7 cellular contexts compared by ENCODE assay signal in genomic region chr1:8026153-8026975, GRCh38. TPM values are rescaled to one million over a fixed set of nuclear protein-coding genes. Genes with fewer than 3 reads are reported as not detected.
DNase-seq lines count a peak whose midpoint lies in the region; ATAC-seq and FAIRE-seq lines count a peak whose summit lies in the region.

TSS of gene ERRFI1 (minus strand) at chr1:8026309. CDS start at chr1:8015619, 10,690 bp downstream.

- ATAC-seq in HG03025 (IDR thresholded peaks at IDR 0.05; ENCODE audit: low FRiP score, unreplicated experiment) = peak; percentile 69

- peaks cover 10% of the 10 kb centered on the region for H3K4me1 Mint-ChIP-seq in activated CD4-positive, alpha-beta T cell treated with anti-CD3 and anti-CD28 coated beads, Interleukin-2, amount 10 ng/mL, durations not matched to agents 24 days and 14 days

- peak; percentile 67 for FAIRE-seq in GM18507 (lab: Jason Lieb, UNC)

- H3K36me3 Mint-ChIP-seq in activated CD4-positive, alpha-beta T cell treated with anti-CD3 and anti-CD28 coated beads, Interleukin-2, amount 10 ng/mL, durations not matched to agents 24 days and 14 days (ENCODE audit: low read depth) = no peaks in the 10 kb centered on the region

- H3K27ac ChIP-seq in cingulate gyrus (ENCODE audit: low read depth, low read length) = peak within 1 kb of the TSS; percentile 93

- H3K9me3 Mint-ChIP-seq in activated CD4-positive, alpha-beta T cell treated with anti-CD3 and anti-CD28 coated beads, Interleukin-2, amount 10 ng/mL, durations not matched to agents 24 days and 14 days = no peaks in the 10 kb centered on the region

- peak within 1 kb of the TSS; percentile 76 for H3K27ac Mint-ChIP-seq in activated CD4-positive, alpha-beta T cell treated with anti-CD3 and anti-CD28 coated beads, Interleukin-2, amount 10 ng/mL, durations not matched to agents 24 days and 14 days

- H3K27me3 Mint-ChIP-seq in activated CD4-positive, alpha-beta T cell treated with anti-CD3 and anti-CD28 coated beads, Interleukin-2, amount 10 ng/mL, durations not matched to agents 24 days and 14 days = peaks cover 63% of the 10 kb centered on the region

- peak within 1 kb of the TSS; percentile 89 for H3K4me3 Mint-ChIP-seq in activated CD4-positive, alpha-beta T cell treated with anti-CD3 and anti-CD28 coated beads, Interleukin-2, amount 10 ng/mL, durations not matched to agents 24 days and 14 days

- intact Hi-C loops in activated CD4-positive, alpha-beta T cell treated with anti-CD3 and anti-CD28 coated beads, Interleukin-2, amount 10 ng/mL, durations not matched to agents 24 days and 14 days (cut with micrococcal nuclease) = loop anchor here (1.0 kb wide), 2 partner anchors 44 to 292 kb away; partner anchors contain the start of gene SLC45A1

- peak; percentile 83 for DNase-seq in GM18507 (ENCODE audit: extremely low spot score, insufficient read length, low read depth)
- DNase-seq in NCI-H2196 treated with DMSO at 0.1 percent for 48 hours (lab: John Stamatoyannopoulos, UW; ENCODE audit: unreplicated experiment) = peak; percentile 87
- DNase-seq in activated CD4-positive, alpha-beta T cell treated with anti-CD3 and anti-CD28 coated beads, Interleukin-2, amount 10 ng/mL, durations not matched to agents 24 days and 14 days = peak; percentile 97
- peak; percentile 80 for DNase-seq in kidney glomerular epithelial cell (lab: John Stamatoyannopoulos, UW)
- peak; percentile 91 for DNase-seq in stimulated activated CD4-positive, alpha-beta T cell treated with anti-CD3 and anti-CD28 coated beads, Interleukin-15, amount 100 ng/mL, for 24 hours

RNA-seq across cellular contexts. Expression of gene ERRFI1, which starts in this region (rescaled TPM):
- total RNA-seq in activated CD4-positive, alpha-beta T cell treated with anti-CD3 and anti-CD28 coated beads, Interleukin-2, amount 10 ng/mL, durations not matched to agents 24 days and 14 days = 2.0 TPM in 2 replicates

Comparison
In these comparisons a context has a peak if more than half of its experiments do, and no peak if none do; other contexts are left out.
1. Peak in every context shown above with its lines: DNase-seq, ATAC-seq and H3K27ac ChIP-seq.